ENCODE assay signal across 6 cellular contexts in the genomic region with DNA sequence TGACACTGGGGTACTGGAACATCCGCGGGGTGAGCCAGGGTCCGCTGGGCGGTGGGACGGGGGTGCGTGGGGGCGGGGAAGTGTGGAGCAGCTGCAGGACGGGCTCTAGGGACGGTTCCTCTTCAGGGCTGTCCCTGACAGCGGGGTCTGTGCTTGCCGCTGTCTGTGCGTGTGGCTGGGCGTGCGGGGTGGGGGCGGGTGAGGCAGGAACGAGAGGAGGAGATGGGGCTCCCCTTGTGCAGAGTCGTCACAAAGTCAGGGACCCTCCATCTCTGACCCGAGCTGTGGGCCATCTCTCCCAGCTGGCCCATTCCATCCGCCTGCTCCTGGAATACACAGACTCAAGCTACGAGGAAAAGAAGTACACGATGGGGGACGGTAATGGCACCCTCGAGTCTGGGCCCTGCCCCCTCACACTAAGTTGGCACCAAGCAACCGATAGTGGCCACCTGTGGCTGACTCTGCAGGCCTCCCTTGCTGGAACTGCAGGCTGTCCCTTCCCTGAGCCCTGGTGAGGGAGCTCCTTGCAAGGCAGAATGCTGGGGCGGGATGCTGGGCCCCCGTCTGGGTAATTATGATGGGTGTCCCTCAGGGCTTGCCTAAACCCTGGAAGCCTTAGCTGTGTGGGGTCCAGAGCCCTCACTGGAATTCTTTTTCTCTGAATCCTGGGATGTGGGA. TPM values are rescaled to one million over a fixed set of nuclear protein-coding genes. Genes with fewer than 3 reads are reported as not detected.
A peak's percentile ranks its signal among the peaks of the same experiment; 100 is the strongest.
DNase-seq lines count a peak whose midpoint lies in the region; ATAC-seq and TF ChIP-seq lines count a peak whose summit lies in the region.

No MANE protein-coding gene starts in this region.

- no peaks in the 10 kb centered on the region for H3K27me3 Mint-ChIP-seq in naive thymus-derived CD4-positive, alpha-beta T cell

- H3K9me3 Mint-ChIP-seq in naive thymus-derived CD4-positive, alpha-beta T cell: no peaks in the 10 kb centered on the region

- no peaks in the 10 kb centered on the region for H3K36me3 ChIP-seq in naive thymus-derived CD4-positive, alpha-beta T cell (ENCODE audit: control insufficient read depth in 2 of 3, insufficient read depth in 3 of 3, low read length in 3 of 3)

- peak; percentile 5 for DNase-seq in GM13977 (ENCODE audit: low spot score)
- DNase-seq in astrocyte of the cerebellum (ENCODE audit: low read depth): no peak
- DNase-seq in naive thymus-derived CD4-positive, alpha-beta T cell: no peak
- no peak for DNase-seq in DMS114 treated with DMSO at 0.1 percent for 48 hours (lab: John Stamatoyannopoulos, UW; ENCODE audit: unreplicated experiment)
- no peak for DNase-seq in activated CD8-positive, alpha-beta memory T cell treated with anti-CD3 and anti-CD28 coated beads, Interleukin-2, amount 50 U/mL, for 4 hours

- intact Hi-C loops in naive thymus-derived CD4-positive, alpha-beta T cell (cut with micrococcal nuclease): loop anchor here (1.0 to 5.0 kb wide), 6 partner anchors 12 to 671 kb away; partner anchors contain the start of genes GSTM1 (in 1 of the 2), GSTM4 (in 1 of the 2) and RBM15 (in 1 of the 2)

- peaks cover 6 to 23% (median 10%) of the 10 kb centered on the region in 5 donors for H3K36me3 Mint-ChIP-seq in naive thymus-derived CD4-positive, alpha-beta T cell

- TF ChIP-seq CTCF in GM13977 (IDR thresholded peaks at IDR 0.05; ENCODE audit: extremely low read depth, insufficient read depth, missing control alignments) (no peak), astrocyte of the cerebellum (IDR thresholded peaks at IDR 0.05; ENCODE audit: low read depth, low read length, missing control alignments) (no peak)

- peak overlapping the region; percentile 49 for H3K27ac ChIP-seq in naive thymus-derived CD4-positive, alpha-beta T cell (ENCODE audit: low read depth, low read length)

- ATAC-seq in naive thymus-derived CD4-positive, alpha-beta T cell: no peak
- no peak for ATAC-seq in GM19455 (IDR thresholded peaks at IDR 0.05; ENCODE audit: unreplicated experiment)

- CTCF ChIA-PET in naive thymus-derived CD4-positive, alpha-beta T cell (lab: Charles Lee): interaction anchor here (0.7 to 1.4 kb wide), 2 partner anchors 28 to 316 kb away, joined by 4 to 8 read pairs; partner anchors contain the start of gene AHCYL1

- peak overlapping the region; percentile 75 to 92 (median 84) for H3K4me3 Mint-ChIP-seq in naive thymus-derived CD4-positive, alpha-beta T cell

- peaks cover 17 to 30% (median 24%) of the 10 kb centered on the region in 7 donors for H3K4me1 Mint-ChIP-seq in naive thymus-derived CD4-positive, alpha-beta T cell

- H3K27ac Mint-ChIP-seq in naive thymus-derived CD4-positive, alpha-beta T cell: peak overlapping the region in 7 of 9 donors; percentile 60 to 90 (median 77)

- peaks cover 0 to 11% of the 10 kb centered on the region in 2 donors for H3K4me1 ChIP-seq in naive thymus-derived CD4-positive, alpha-beta T cell (ENCODE audit: control insufficient read depth in 2 of 2, insufficient read depth in 2 of 2, low read length in 2 of 2)

- POLR2A ChIA-PET in naive thymus-derived CD4-positive, alpha-beta T cell (lab: Charles Lee): no interaction called here

- in situ Hi-C loops in GM13977 (cut with MboI; ENCODE audit: low pct_unique_long_range_greater_than_20kb, low sequenced_read_pairs, unreplicated experiment) (no loop called here), astrocyte of the cerebellum (cut with HindIII; ENCODE audit: low sequenced_read_pairs) (no loop called here)

- peak overlapping the region; percentile 47 for H3K4me3 ChIP-seq in astrocyte of the cerebellum (ENCODE audit: low read depth, low read length)
- H3K4me3 ChIP-seq in naive thymus-derived CD4-positive, alpha-beta T cell (ENCODE audit: low read length): peak overlapping the region; percentile 52

- no peaks in the 10 kb centered on the region for H3K9me3 ChIP-seq in naive thymus-derived CD4-positive, alpha-beta T cell (ENCODE audit: control insufficient read depth in 2 of 3, low read length in 3 of 3)

- no peaks in the 10 kb centered on the region for H3K27me3 ChIP-seq in naive thymus-derived CD4-positive, alpha-beta T cell (ENCODE audit: control insufficient read depth in 2 of 2, insufficient read depth in 2 of 2, low read length in 2 of 2)

RNA-seq across cellular contexts. Expression of gene GSTM2, which starts 0.4 kb away (rescaled TPM):
- total RNA-seq in naive thymus-derived CD4-positive, alpha-beta T cell: 100 to 1,000 TPM in 3 of 5 experiments, 10 to 100 TPM in 2; 52.2 to 201 (median 109) TPM
- polyA plus RNA-seq in naive thymus-derived CD4-positive, alpha-beta T cell: 10 to 100 TPM; 64.6 to 72.2 TPM

RNA-seq across cellular contexts. Expression of gene GSTM4, which starts 12.4 kb away (rescaled TPM):
- total RNA-seq in naive thymus-derived CD4-positive, alpha-beta T cell: 10 to 100 TPM; 14.2 to 28.4 (median 16.1) TPM
- polyA plus RNA-seq in naive thymus-derived CD4-positive, alpha-beta T cell: 10 to 100 TPM in 1 of 2 donors, 1 to 10 TPM in 1; 3.1 to 15.0 TPM

RNA-seq across cellular contexts. Expression of gene GSTM1, which starts 19.4 kb away (rescaled TPM):
- 10 to 100 TPM in 2 of 5 experiments, not detected in 3; 45.9 to 83.6 TPM for total RNA-seq in naive thymus-derived CD4-positive, alpha-beta T cell
- 10 to 100 TPM in 1 of 2 donors, not detected in 1; 62.4 TPM for polyA plus RNA-seq in naive thymus-derived CD4-positive, alpha-beta T cell

RNA-seq across cellular contexts. Expression of gene GSTM5, which starts 43.8 kb away (rescaled TPM):
- total RNA-seq in naive thymus-derived CD4-positive, alpha-beta T cell: under 1 TPM in 2 of 5 experiments, not detected in 3; 0.42 to 0.81 TPM
- polyA plus RNA-seq in naive thymus-derived CD4-positive, alpha-beta T cell: not detected

RNA-seq across cellular contexts. Expression of gene AMPD2, which starts 48.6 kb away (rescaled TPM):
- 100 to 1,000 TPM in 3 of 5 experiments, 10 to 100 TPM in 2; 82.8 to 403 (median 119) TPM for total RNA-seq in naive thymus-derived CD4-positive, alpha-beta T cell
- 10 to 100 TPM; 26.2 to 51.7 TPM for polyA plus RNA-seq in naive thymus-derived CD4-positive, alpha-beta T cell
